Comparison of ENCODE assay signal across 20 cellular contexts in genomic region chr5:6748142-6748541, GRCh38. TPM values are rescaled to one million over a fixed set of nuclear protein-coding genes. Genes with fewer than 3 reads are reported as not detected.
DNase-seq lines count a peak whose midpoint lies in the region; ATAC-seq and TF ChIP-seq lines count a peak whose summit lies in the region.
"Had no signal": no experiment of that assay in that cellular context is flagged by ENCODE, and none has a peak within 500 bp of the region (broad histone marks: within the 10 kb centered on the region; RNA-seq: fewer than 3 reads in every experiment).

No MANE protein-coding gene starts in this region.

- POLR2A ChIA-PET in activated CD8-positive, alpha-beta T cell treated with anti-CD3 and anti-CD28 coated beads for 36 hours (lab: Charles Lee): no interaction called here

- H3K4me3 ChIP-seq in endodermal cell (ENCODE audit: low read length): no peak overlapping the region
- H3K4me3 ChIP-seq: GM23248 had no signal

- intact Hi-C loops in Right ventricle myocardium inferior (cut with DNase I) (no loop called here), cardiac septum (cut with DNase I) (loop anchor here (10.0 kb wide), 2 partner anchors 373 to 1253 kb away; partner anchors contain the start of gene MED10), posterior vena cava (cut with DNase I) (loop anchor here (10.0 kb wide), 3 partner anchors 113 to 1253 kb away; partner anchors contain the start of genes NSUN2 (in 1 of the 2) and SRD5A1 (in 1 of the 2))
- intact Hi-C loops in activated CD8-positive, alpha-beta T cell treated with anti-CD3 and anti-CD28 coated beads for 36 hours (cut with micrococcal nuclease): no loop called here

- no peak overlapping the region for H3K27ac ChIP-seq in endodermal cell (ENCODE audit: low read depth, low read length)
- H3K27ac ChIP-seq: GM23248, KMS-11 had no signal

- peaks cover 71% of the 10 kb centered on the region for H3K36me3 ChIP-seq in endodermal cell (ENCODE audit: control insufficient read depth, insufficient read depth, low read length)

- peak overlapping the region; percentile 65 for H3K27ac Mint-ChIP-seq in endodermal cell
- no peak overlapping the region for H3K27ac Mint-ChIP-seq in activated CD8-positive, alpha-beta T cell treated with anti-CD3 and anti-CD28 coated beads for 36 hours
- H3K27ac Mint-ChIP-seq: CD4-positive, alpha-beta T cell had no signal

- CTCF ChIA-PET in activated CD8-positive, alpha-beta T cell treated with anti-CD3 and anti-CD28 coated beads for 36 hours (lab: Charles Lee): no interaction called here

- no peak overlapping the region for H3K9ac ChIP-seq in endodermal cell (ENCODE audit: extremely low read depth, low read length, poor library complexity, severe bottlenecking)
- H3K9ac ChIP-seq: GM23248, KMS-11 had no signal

- no peak for DNase-seq in Right ventricle myocardium inferior (ENCODE audit: missing footprints)
- no peak for DNase-seq in cardiac septum (ENCODE audit: low spot score)
- DNase-seq in endodermal cell: no peak
- peak; percentile 49 for DNase-seq in posterior vena cava (ENCODE audit: low spot score)
- DNase-seq in GM10266 (ENCODE audit: extremely low spot score): no peak
- DNase-seq in activated CD8-positive, alpha-beta T cell treated with anti-CD3 and anti-CD28 coated beads for 36 hours: no peak
- DNase-seq: BE2C; CD4-positive, alpha-beta T cell; GF-D8; MV-4-11; NCI-H1694 treated with DMSO at 0.1 percent for 48 hours; NCI-H2107; NCI-H510A; NCI-H748 treated with DMSO at 0.1 percent for 48 hours; NK-92 treated with Interleukin-12 subunit alpha and Interleukin-12 subunit beta, amount 100 ng/mL, for 24 hours; SHP77 had no signal

- peak; percentile 26 for ATAC-seq in Right ventricle myocardium inferior
- ATAC-seq in GM18519 (IDR thresholded peaks at IDR 0.05; ENCODE audit: low FRiP score, unreplicated experiment): no peak
- no peak for ATAC-seq in activated CD8-positive, alpha-beta T cell treated with anti-CD3 and anti-CD28 coated beads for 36 hours
- ATAC-seq: HepG2 had no signal

- H3K27me3 ChIP-seq in endodermal cell (ENCODE audit: control insufficient read depth, insufficient read depth, low read length, poor library complexity, severe bottlenecking): no peaks in the 10 kb centered on the region
- H3K27me3 ChIP-seq: BE2C had no signal

- H3K4me3 Mint-ChIP-seq in endodermal cell: no peak overlapping the region
- no peak overlapping the region for H3K4me3 Mint-ChIP-seq in activated CD8-positive, alpha-beta T cell treated with anti-CD3 and anti-CD28 coated beads for 36 hours
- H3K4me3 Mint-ChIP-seq: CD4-positive, alpha-beta T cell had no signal

- H3K4me1 ChIP-seq in endodermal cell (ENCODE audit: control insufficient read depth, insufficient read depth, low read length): no peaks in the 10 kb centered on the region
- H3K4me1 ChIP-seq: BE2C had no signal

- no peaks in the 10 kb centered on the region for H3K9me3 Mint-ChIP-seq in endodermal cell
- no peaks in the 10 kb centered on the region for H3K9me3 Mint-ChIP-seq in activated CD8-positive, alpha-beta T cell treated with anti-CD3 and anti-CD28 coated beads for 36 hours
- H3K9me3 Mint-ChIP-seq: CD4-positive, alpha-beta T cell had no signal

- no peaks in the 10 kb centered on the region for H3K27me3 Mint-ChIP-seq in endodermal cell (ENCODE audit: insufficient read depth)
- no peaks in the 10 kb centered on the region for H3K27me3 Mint-ChIP-seq in activated CD8-positive, alpha-beta T cell treated with anti-CD3 and anti-CD28 coated beads for 36 hours
- H3K27me3 Mint-ChIP-seq: CD4-positive, alpha-beta T cell had no signal

- 93 to 98% methylated on average over 6 to 11 of the region's 11 CpGs for WGBS in endodermal cell (ENCODE audit: insufficient coverage in 1 of 2, insufficient read length in 1 of 2), 2 experiments

- H3K36me3 Mint-ChIP-seq in endodermal cell (ENCODE audit: low read depth): peaks cover 59% of the 10 kb centered on the region
- peaks cover 60% of the 10 kb centered on the region for H3K36me3 Mint-ChIP-seq in activated CD8-positive, alpha-beta T cell treated with anti-CD3 and anti-CD28 coated beads for 36 hours (ENCODE audit: low read depth)

- TF ChIP-seq CTCF in endodermal cell (conservative IDR thresholded peaks at IDR 0.05) (no peak), GM10266 (IDR thresholded peaks at IDR 0.05; ENCODE audit: control insufficient read depth, insufficient read depth, low read depth, missing control alignments) (no peak)
- no peak for TF ChIP-seq CTCF in activated CD8-positive, alpha-beta T cell treated with anti-CD3 and anti-CD28 coated beads for 36 hours (IDR thresholded peaks at IDR 0.05)

- no peaks in the 10 kb centered on the region for H3K4me1 Mint-ChIP-seq in endodermal cell
- H3K4me1 Mint-ChIP-seq in activated CD8-positive, alpha-beta T cell treated with anti-CD3 and anti-CD28 coated beads for 36 hours (ENCODE audit: low read depth): peaks cover 6% of the 10 kb centered on the region

- H3K9me3 ChIP-seq in endodermal cell (ENCODE audit: control insufficient read depth, low read length): no peaks in the 10 kb centered on the region
- H3K9me3 ChIP-seq: BE2C had no signal

RNA-seq across cellular contexts. Expression of gene TENT4A, which starts 34.9 kb away (rescaled TPM):
- total RNA-seq in Right ventricle myocardium inferior (13.0 TPM), cardiac septum (18.4 TPM), endodermal cell (10 to 100 TPM; 25.5 to 32.7 TPM), posterior vena cava (10 to 100 TPM; 20.8 to 24.3 TPM)
- 28.5 TPM for polyA plus RNA-seq in endodermal cell (2013, experiment 1 of 2)
- 31.3 TPM for polyA plus RNA-seq in endodermal cell (2013, experiment 2 of 2)
- 10 to 100 TPM; 50.6 to 51.9 TPM for total RNA-seq in activated CD8-positive, alpha-beta T cell treated with anti-CD3 and anti-CD28 coated beads for 36 hours

Comparison
In these comparisons a context has a peak if more than half of its experiments do, and no peak if none do; other contexts are left out.
1. intact Hi-C loops: an anchor here in cardiac septum (10.0 kb wide) and posterior vena cava (10.0 kb wide); none called in Right ventricle myocardium inferior and activated CD8-positive, alpha-beta T cell treated with anti-CD3 and anti-CD28 coated beads for 36 hours.